In the genomic region with DNA sequence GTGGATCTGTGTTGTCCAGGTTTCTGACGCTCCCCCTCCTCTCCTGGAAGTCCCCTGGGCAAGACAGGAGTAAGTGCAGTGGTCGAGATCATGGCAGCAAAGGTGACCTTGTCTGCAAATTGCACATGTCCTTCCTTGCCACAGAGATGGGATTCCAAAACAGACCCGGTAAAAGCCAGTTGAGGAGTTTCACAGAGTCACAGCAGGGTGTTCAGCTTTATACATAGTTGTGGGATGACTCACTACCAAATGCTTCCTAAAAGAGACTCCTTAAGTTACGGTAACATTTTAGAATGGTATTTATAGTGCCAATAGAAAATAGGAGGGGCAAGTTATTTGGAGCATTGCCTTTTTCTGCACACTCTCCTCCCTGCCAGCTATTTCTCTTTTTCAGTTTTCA, we compare ENCODE assay signal across 8 cellular contexts.
DNase-seq lines count a peak whose midpoint lies in the region; ATAC-seq and TF ChIP-seq lines count a peak whose summit lies in the region.

No MANE protein-coding gene starts in this region.

- H3K4me2 ChIP-seq in HCT116 (ENCODE audit: low read length) (peak overlapping the region; percentile 68), SK-N-SH (peak overlapping the region; percentile 65)

- H3K9me3 Mint-ChIP-seq in natural killer cell = no peaks in the 10 kb centered on the region

- TF ChIP-seq RAD21 in HCT116 (IDR thresholded peaks at IDR 0.05; ENCODE audit: low read depth) (no peak), SK-N-SH (IDR thresholded peaks at IDR 0.05; ENCODE audit: low read length) (no peak)

- no peaks in the 10 kb centered on the region for H3K36me3 ChIP-seq in HCT116 (ENCODE audit: control insufficient read depth in 1 of 2, insufficient read depth in 2 of 2, low read length in 2 of 2)
- H3K36me3 ChIP-seq in SK-N-SH (replicated peaks in 1 of 2; ENCODE audit: control insufficient read depth in 1 of 2, insufficient read depth in 2 of 2, low read length in 1 of 2) = no peaks in the 10 kb centered on the region
- no peaks in the 10 kb centered on the region for H3K36me3 ChIP-seq in cardiac muscle cell
- no peaks in the 10 kb centered on the region for H3K36me3 ChIP-seq in gastrocnemius medialis

- DNase-seq in 8988T (peak; percentile 27), HCT116 (ENCODE audit: low read depth, low spot score) (peak; percentile 59), SK-N-SH (peak; percentile 14), cardiac muscle cell (ENCODE audit: low read depth in 1 of 2, low spot score in 1 of 2) (peak; percentile 75 to 88), gastrocnemius medialis (no peak), NCI-H526 (lab: John Stamatoyannopoulos, UW) (no peak), DMS153 treated with DMSO at 0.1 percent for 48 hours (lab: John Stamatoyannopoulos, UW; ENCODE audit: unreplicated experiment) (no peak), natural killer cell (no peak)

- H2AFZ ChIP-seq in HCT116 (ENCODE audit: low read depth, low read length, poor library complexity, severe bottlenecking) (peak overlapping the region; percentile 89), SK-N-SH (ENCODE audit: low read depth) (peak overlapping the region; percentile 31; the same call in 1 of the 2 replicates)

- TF ChIP-seq CTCF in HCT116 (IDR thresholded peaks at IDR 0.05 in 2 of 3, conservative IDR thresholded peaks at IDR 0.05 in 1 of 3; ENCODE audit: borderline replicate concordance in 1 of 3, insufficient read depth in 1 of 3, low read depth in 2 of 3, low read length in 2 of 3) (no peak), SK-N-SH (IDR thresholded peaks at IDR 0.05) (no peak), cardiac muscle cell (IDR thresholded peaks at IDR 0.05; ENCODE audit: low read depth, low read length) (no peak), gastrocnemius medialis (IDR thresholded peaks at IDR 0.05 in 4 of 5, conservative IDR thresholded peaks at IDR 0.05 in 1 of 5) (no peak), natural killer cell (IDR thresholded peaks at IDR 0.05) (no peak)

- H4K20me1 ChIP-seq in HCT116 (ENCODE audit: insufficient read depth) (no peaks in the 10 kb centered on the region), SK-N-SH (ENCODE audit: insufficient read depth) (no peaks in the 10 kb centered on the region)

- no peaks in the 10 kb centered on the region for H3K79me2 ChIP-seq in HCT116 (ENCODE audit: insufficient read depth, low read length)
- H3K79me2 ChIP-seq in SK-N-SH (ENCODE audit: insufficient read depth) = no peaks in the 10 kb centered on the region

- intact Hi-C loops in HCT116 (cut with micrococcal nuclease) (no loop called here), gastrocnemius medialis (cut with DNase I; ENCODE audit: low total_unique reads) (loop anchor here (5.0 kb wide), 2 partner anchors 88 to 1643 kb away; no protein-coding TSS in a partner anchor), natural killer cell (cut with micrococcal nuclease) (no loop called here)

- no peaks in the 10 kb centered on the region for H3K9me3 ChIP-seq in HCT116 (ENCODE audit: control insufficient read depth in 1 of 2, insufficient read depth in 1 of 2, low read depth in 1 of 2, low read length in 2 of 2)
- H3K9me3 ChIP-seq in SK-N-SH = no peaks in the 10 kb centered on the region
- H3K9me3 ChIP-seq in cardiac muscle cell (ENCODE audit: low read depth) = no peaks in the 10 kb centered on the region
- no peaks in the 10 kb centered on the region for H3K9me3 ChIP-seq in gastrocnemius medialis

- no TSS peak for BruUV-seq in HCT116 (replicated peaks; lab: Mats Ljungman, UMichigan)

- peak; percentile 11 to 87; a peak in 2 of 4 replicates for TF ChIP-seq EP300 in SK-N-SH (IDR thresholded peaks at IDR 0.05; ENCODE audit: borderline replicate concordance in 1 of 2, low read depth in 1 of 2, low read length in 1 of 2)

- CTCF ChIA-PET in HCT116 (lab: Charles Lee) = interaction anchor here (1.2 kb wide), 1 partner anchor 536 kb away, joined by 3 read pairs; no protein-coding TSS in a partner anchor
- CTCF ChIA-PET in SK-N-SH (lab: Yijun Ruan, JAX) = no interaction called here

- H3K27me3 ChIP-seq in HCT116 (ENCODE audit: insufficient read depth, low read length) (no peaks in the 10 kb centered on the region), SK-N-SH (ENCODE audit: insufficient read depth) (no peaks in the 10 kb centered on the region), cardiac muscle cell (no peaks in the 10 kb centered on the region), gastrocnemius medialis (no peaks in the 10 kb centered on the region)

- no peak overlapping the region for H3K27ac Mint-ChIP-seq in natural killer cell

- RAD21 ChIA-PET in HCT116 (lab: Charles Lee; ENCODE audit: low non-redundant PET in 1 of 2, low total read pairs in 2 of 2, uncharacterized antibody in 2 of 2, unreplicated experiment in 2 of 2) = no interaction called here

- H3K4me1 Mint-ChIP-seq in natural killer cell = no peaks in the 10 kb centered on the region

- H3K9me2 ChIP-seq in HCT116 (ENCODE audit: insufficient read depth) = no peaks in the 10 kb centered on the region
- H3K9me2 ChIP-seq in SK-N-SH = no peaks in the 10 kb centered on the region

- peaks cover 24 to 35% of the 10 kb centered on the region in 2 experiments for H3K4me1 ChIP-seq in HCT116 (ENCODE audit: control insufficient read depth in 1 of 2, insufficient read depth in 2 of 2, low read length in 2 of 2)
- H3K4me1 ChIP-seq in SK-N-SH (ENCODE audit: control insufficient read depth in 1 of 2, insufficient read depth in 2 of 2, low read depth in 1 of 2, low read length in 1 of 2) = peaks cover 31 to 49% of the 10 kb centered on the region in 2 experiments
- peaks cover 39% of the 10 kb centered on the region for H3K4me1 ChIP-seq in cardiac muscle cell (ENCODE audit: low read depth)
- H3K4me1 ChIP-seq in gastrocnemius medialis = peaks cover 54 to 57% of the 10 kb centered on the region in 2 donors

- H3K36me3 Mint-ChIP-seq in natural killer cell = no peaks in the 10 kb centered on the region

- 21% methylated on average over 4 of the region's 4 CpGs for WGBS in SK-N-SH (ENCODE audit: low lambda C conversion rate)

- no peaks in the 10 kb centered on the region for H3K27me3 Mint-ChIP-seq in natural killer cell (ENCODE audit: low read depth in 2 of 2)

- H3K9ac ChIP-seq in HCT116 (ENCODE audit: low read length) (peak overlapping the region; percentile 16; the same call in 1 of the 2 replicates), SK-N-SH (peak overlapping the region; percentile 67)

- H3K27ac ChIP-seq in HCT116 (ENCODE audit: low read depth, low read length) (peak overlapping the region; percentile 40), SK-N-SH (ENCODE audit: low read depth in 2 of 2, low read length in 1 of 2) (peak overlapping the region; percentile 89 to 95), cardiac muscle cell (peak overlapping the region; percentile 91), gastrocnemius medialis (peak overlapping the region; percentile 72 to 90 (median 84))

- H3K4me3 ChIP-seq in HCT116 (replicated peaks in 1 of 2; ENCODE audit: low read depth in 1 of 2, low read length in 2 of 2) (peak overlapping the region in 1 of 2 experiments; percentile 23; a peak in 2 of 4 replicates), SK-N-SH (ENCODE audit: low read depth in 2 of 2, low read length in 1 of 2) (peak overlapping the region; percentile 0 to 11; a peak in 2 of 4 replicates), cardiac muscle cell (no peak overlapping the region), gastrocnemius medialis (peak overlapping the region in 1 of 4 donors; percentile 23)

- TF ChIP-seq POLR2A in HCT116 (IDR thresholded peaks at IDR 0.05; ENCODE audit: borderline replicate concordance, extremely low read depth, insufficient read depth, insufficient read length) (no peak), gastrocnemius medialis (IDR thresholded peaks at IDR 0.05) (no peak)

- ATAC-seq in HCT116 (peak; percentile 84), gastrocnemius medialis (peak; percentile 53 to 74), natural killer cell (no peak)

- POLR2A ChIA-PET in HCT116 (lab: Charles Lee) (interaction anchor here (0.9 kb wide), 1 partner anchor 18 kb away, joined by 4 read pairs; no protein-coding TSS in a partner anchor), SK-N-SH (lab: Yijun Ruan, JAX) (no interaction called here)

- H3F3A ChIP-seq in SK-N-SH (replicated peaks; ENCODE audit: insufficient read depth) = peaks cover 23% of the 10 kb centered on the region

- in situ Hi-C loops in gastrocnemius medialis (cut with MboI; ENCODE audit: low sequenced_read_pairs in 4 of 4) = loop anchor here in 1 of 4 donors (25.0 kb wide), 1 partner anchor 98 kb away; no protein-coding TSS in a partner anchor

- no peak overlapping the region for H3K4me3 Mint-ChIP-seq in natural killer cell

TF ChIP-seq in HCT116, 20 proteins besides CTCF, POLR2A, EP300 and RAD21 (continues in another document):
- TF ChIP-seq, protein P1, sequence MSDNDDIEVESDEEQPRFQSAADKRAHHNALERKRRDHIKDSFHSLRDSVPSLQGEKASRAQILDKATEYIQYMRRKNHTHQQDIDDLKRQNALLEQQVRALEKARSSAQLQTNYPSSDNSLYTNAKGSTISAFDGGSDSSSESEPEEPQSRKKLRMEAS (IDR thresholded peaks at IDR 0.05) = peak; percentile 49; the same call in 1 of the 2 replicates
- TF ChIP-seq ELF1 (IDR thresholded peaks at IDR 0.05; ENCODE audit: borderline replicate concordance, low read depth) (no peak), FOSL1 (IDR thresholded peaks at IDR 0.05; ENCODE audit: low read depth) (peak; percentile 80; the same call in 1 of the 2 replicates), SP1 (IDR thresholded peaks at IDR 0.05; ENCODE audit: low read depth) (peak; percentile 47; the same call in 1 of the 2 replicates), SIN3A (IDR thresholded peaks at IDR 0.05; ENCODE audit: low read depth) (no peak), TCF7L2 (IDR thresholded peaks at IDR 0.05; ENCODE audit: borderline replicate concordance, extremely low read depth, insufficient read depth, insufficient read length) (no peak), ZFX (IDR thresholded peaks at IDR 0.05) (no peak)

TF ChIP-seq in SK-N-SH, 30 proteins besides CTCF, POLR2A, EP300 and RAD21 (continues in another document):
- TF ChIP-seq TEAD4 (IDR thresholded peaks at IDR 0.05; ENCODE audit: borderline replicate concordance, insufficient read depth) (peak; percentile 85), EZH2phosphoT487 (IDR thresholded peaks at IDR 0.05; ENCODE audit: borderline replicate concordance, low read depth) (no peak), GABPA (IDR thresholded peaks at IDR 0.05; ENCODE audit: low read depth) (no peak; the same call in 1 of the 2 replicates)

Comparison
In these comparisons a context has a peak if more than half of its experiments do, and no peak if none do; other contexts are left out.
1. DNase-seq: peak in 8988T (single experiment), HCT116 (single experiment), SK-N-SH (single experiment) and cardiac muscle cell (2 of 2); none in gastrocnemius medialis (0 of 2), NCI-H526 (0 of 2), DMS153 treated with DMSO at 0.1 percent for 48 hours (single experiment) and natural killer cell (single experiment).
2. ATAC-seq: peak in HCT116 (single experiment) and gastrocnemius medialis (2 of 2); none in natural killer cell (0 of 3).
3. H3K27ac ChIP-seq: peak in every context shown above with its lines; median percentile 92 in SK-N-SH; 91 in cardiac muscle cell; 84 in gastrocnemius medialis; 40 in HCT116.